Comparison of ENCODE assay signal across 26 cellular contexts in the genomic region with DNA sequence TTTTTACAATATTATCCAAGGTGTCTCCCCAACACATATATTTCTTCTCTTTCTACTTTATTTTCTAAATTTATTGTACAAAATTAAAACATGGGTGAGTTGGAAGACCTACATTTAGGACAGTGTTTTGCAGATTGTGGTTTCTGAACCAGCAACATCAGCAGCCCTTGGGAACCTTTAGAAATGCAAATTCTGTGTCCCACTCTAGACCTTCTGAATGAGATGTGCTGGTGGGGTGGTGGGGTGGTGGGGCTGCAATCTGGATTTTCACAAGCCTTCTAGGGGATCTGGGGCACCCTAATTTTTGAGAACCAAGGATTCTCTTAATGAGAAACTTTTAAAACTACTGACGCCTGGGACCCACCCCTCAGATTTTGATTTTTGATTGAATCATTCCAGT.
"Had no signal": no experiment of that assay in that cellular context is flagged by ENCODE, and none has a peak within 500 bp of the region (broad histone marks: within the 10 kb centered on the region; RNA-seq: fewer than 3 reads in every experiment).

No MANE protein-coding gene starts in this region.

- H3K9me3 Mint-ChIP-seq: mesothelial cell of epicardium; natural killer cell treated with Interleukin-12 subunit alpha and Interleukin-12 subunit beta and Interleukin-15 and Interleukin-18, amount 100 ng/mL, for 72 hours; neural crest cell; stimulated activated naive CD8-positive, alpha-beta T cell treated with anti-CD3 and anti-CD28 coated beads, Interleukin-15, amount 100 ng/mL, for 72 hours had no signal

- H3K9me3 ChIP-seq: esophagus muscularis mucosa, gastroesophageal sphincter, heart left ventricle, lower lobe of right lung, mucosa of descending colon, right lobe of liver, suprapubic skin had no signal

- H3K4me1 Mint-ChIP-seq: naive B cell, neural crest cell had no signal

- H3K9ac ChIP-seq: parathyroid adenoma had no signal

- H3K27me3 ChIP-seq: esophagus muscularis mucosa, heart left ventricle, hepatocyte, right lobe of liver, suprapubic skin had no signal

- H3K36me3 ChIP-seq: esophagus muscularis mucosa, gastroesophageal sphincter, heart left ventricle, lower lobe of right lung, right lobe of liver, suprapubic skin had no signal

- H3K79me2 ChIP-seq: hepatocyte, parathyroid adenoma had no signal

- H3K27ac ChIP-seq: epithelial cell of prostate, esophagus muscularis mucosa, foreskin keratinocyte, gastroesophageal sphincter, heart left ventricle, hepatocyte, lower lobe of right lung, parathyroid adenoma, right lobe of liver, suprapubic skin had no signal

- ATAC-seq: foreskin keratinocyte; gastroesophageal sphincter; heart left ventricle; left ventricle myocardium superior; lower lobe of right lung; mucosa of descending colon; natural killer cell treated with Interleukin-12 subunit alpha and Interleukin-12 subunit beta and Interleukin-15 and Interleukin-18, amount 100 ng/mL, for 72 hours; right lobe of liver; stimulated activated naive CD8-positive, alpha-beta T cell treated with anti-CD3 and anti-CD28 coated beads, Interleukin-15, amount 100 ng/mL, for 72 hours had no signal

- H3K4me3 ChIP-seq: esophagus muscularis mucosa, gastroesophageal sphincter, heart left ventricle, hepatocyte, lower lobe of right lung, mucosa of descending colon, right lobe of liver, suprapubic skin had no signal

- H3K4me3 Mint-ChIP-seq: mesothelial cell of epicardium; naive B cell; natural killer cell treated with Interleukin-12 subunit alpha and Interleukin-12 subunit beta and Interleukin-15 and Interleukin-18, amount 100 ng/mL, for 72 hours; neural crest cell; stimulated activated naive CD8-positive, alpha-beta T cell treated with anti-CD3 and anti-CD28 coated beads, Interleukin-15, amount 100 ng/mL, for 72 hours; type B pancreatic cell had no signal

- H3K27me3 Mint-ChIP-seq: type B pancreatic cell had no signal

- H3K36me3 Mint-ChIP-seq: mesothelial cell of epicardium; naive B cell; natural killer cell treated with Interleukin-12 subunit alpha and Interleukin-12 subunit beta and Interleukin-15 and Interleukin-18, amount 100 ng/mL, for 72 hours; type B pancreatic cell had no signal

- H3K4me1 ChIP-seq: foreskin keratinocyte, parathyroid adenoma, suprapubic skin had no signal

- H2AFZ ChIP-seq: hepatocyte, parathyroid adenoma had no signal

- H3K4me2 ChIP-seq: hepatocyte had no signal

- H3K27ac Mint-ChIP-seq: mesothelial cell of epicardium; naive B cell; natural killer cell treated with Interleukin-12 subunit alpha and Interleukin-12 subunit beta and Interleukin-15 and Interleukin-18, amount 100 ng/mL, for 72 hours; progenitor cell of endocrine pancreas; stimulated activated naive CD8-positive, alpha-beta T cell treated with anti-CD3 and anti-CD28 coated beads, Interleukin-15, amount 100 ng/mL, for 72 hours; type B pancreatic cell had no signal

- DNase-seq: cerebellar nuclear complex; cortex of kidney; foreskin keratinocyte; heart left ventricle; left ventricle myocardium superior; lower lobe of right lung; mucosa of descending colon; naive B cell; right lobe of liver; small intestine; stimulated activated CD4-positive, alpha-beta T cell treated with anti-CD3 and anti-CD28 coated beads, Interleukin-15, amount 100 ng/mL, for 24 hours; stimulated activated CD4-positive, alpha-beta T cell treated with anti-CD3 and anti-CD28 coated beads, Interleukin-4, amount 100 ng/mL, for 1 hour; stimulated activated CD8-positive, alpha-beta memory T cell treated with anti-CD3 and anti-CD28 coated beads, Interleukin-4, amount 100 ng/mL, for 48 hours; stimulated activated naive CD4-positive, alpha-beta T cell; stimulated activated naive CD8-positive, alpha-beta T cell treated with anti-CD3 and anti-CD28 coated beads, Interleukin-15, amount 100 ng/mL, for 72 hours had no signal
